In the genomic region with DNA sequence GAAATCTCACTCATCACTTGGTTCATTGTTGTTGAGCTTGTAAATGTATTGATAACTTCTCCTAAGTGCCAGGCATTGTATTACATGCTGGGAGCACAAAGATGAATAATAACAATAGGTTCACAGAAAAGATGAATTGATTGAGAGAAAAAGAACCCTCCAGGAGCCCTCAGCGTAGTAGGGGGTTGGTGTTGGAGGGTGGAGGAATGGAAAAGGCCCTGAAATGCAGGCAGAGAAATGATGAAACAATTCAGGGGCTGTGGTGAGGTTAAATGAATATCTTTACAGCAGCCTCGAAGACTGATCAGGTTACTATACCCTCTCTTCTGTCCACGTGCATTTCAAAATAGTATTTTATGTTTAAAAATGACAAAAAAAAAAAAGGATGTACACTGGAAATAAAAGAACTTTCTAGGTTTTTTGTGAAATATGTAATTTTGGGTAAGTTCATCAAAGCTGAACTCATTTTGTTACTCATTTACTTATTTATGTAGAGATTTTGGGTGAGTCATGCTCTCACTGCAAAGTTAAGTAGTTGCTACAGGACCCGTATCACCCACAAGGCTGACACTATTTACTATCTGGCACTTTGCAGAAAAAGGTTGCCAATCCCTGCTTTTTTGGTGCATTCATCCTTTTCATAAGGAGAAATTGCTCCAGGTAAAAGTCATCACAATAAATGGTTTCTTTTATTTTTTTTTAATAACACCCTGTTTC, we compare ENCODE assay signal across 18 cellular contexts.
DNase-seq lines count a peak whose midpoint lies in the region; ATAC-seq, FAIRE-seq and TF ChIP-seq lines count a peak whose summit lies in the region.
"Had no signal": no experiment of that assay in that cellular context is flagged by ENCODE, and none has a peak within 500 bp of the region (broad histone marks: within the 10 kb centered on the region; RNA-seq: fewer than 3 reads in every experiment).

No MANE protein-coding gene starts in this region.

- POLR2A ChIA-PET in A549 (lab: Yijun Ruan, JAX) = no interaction called here
- POLR2A ChIA-PET in K562 (lab: Yijun Ruan, JAX) = interaction anchor here (0.6 kb wide), 1 partner anchor 8 kb away, joined by 3 read pairs; no protein-coding TSS in a partner anchor

- in situ Hi-C loops in K562 (cut with MboI) = no loop called here

- TF ChIP-seq EP300 in A549 (IDR thresholded peaks at IDR 0.05) (no peak), K562 (IDR thresholded peaks at IDR 0.05; ENCODE audit: low read length) (no peak)

- no peak overlapping the region for H2BK120ac ChIP-seq in mesendoderm (ENCODE audit: low read depth, low read length)

- H3K18ac ChIP-seq in mesendoderm (ENCODE audit: low read length) = no peak overlapping the region

- no peak overlapping the region for H3K23ac ChIP-seq in mesendoderm (ENCODE audit: low read length)

- WGBS in A549 (ENCODE audit: missing lambda C conversion rate) = 40% methylated on average over 4 of the region's 4 CpGs
- WGBS in HUES64 = 73% methylated on average over 2 of the region's 4 CpGs
- 26% methylated on average over 4 of the region's 4 CpGs for WGBS in K562 (ENCODE audit: insufficient coverage, low coverage, missing lambda C conversion rate)
- WGBS in mesendoderm (ENCODE audit: extremely low coverage, insufficient coverage, low lambda C conversion rate) = no CpG with 5 or more reads among the region's 4 CpGs

- no peaks in the 10 kb centered on the region for H3K79me1 ChIP-seq in mesendoderm (ENCODE audit: low read length)

- no peak overlapping the region for H2BK15ac ChIP-seq in mesendoderm (replicated peaks; ENCODE audit: low read depth)

- no peak for TF ChIP-seq POLR2A in A549 (IDR thresholded peaks at IDR 0.05; ENCODE audit: low read length)
- no peak for TF ChIP-seq POLR2A in K562 (conservative IDR thresholded peaks at IDR 0.05)

- H3K9ac ChIP-seq in HUES64 (ENCODE audit: low read depth, low read length) (no peak overlapping the region), K562 (ENCODE audit: insufficient read depth in 1 of 2, low read depth in 2 of 2, low read length in 2 of 2) (no peak overlapping the region), mesendoderm (ENCODE audit: low read length) (no peak overlapping the region)

- no peaks in the 10 kb centered on the region for H3K4me1 ChIP-seq in A549
- peaks cover 25% of the 10 kb centered on the region for H3K4me1 ChIP-seq in HUES64 (ENCODE audit: insufficient read depth, low read length)
- no peaks in the 10 kb centered on the region; a peak in 2 of 5 replicates for H3K4me1 ChIP-seq in K562 (replicated peaks in 1 of 2; ENCODE audit: control insufficient read depth in 2 of 2, insufficient read depth in 2 of 2, low read length in 2 of 2)
- H3K4me1 ChIP-seq in mesendoderm (ENCODE audit: control insufficient read depth, low read depth, low read length) = peaks cover 2% of the 10 kb centered on the region
- H3K4me1 ChIP-seq: HAP-1 had no signal

- H3K4me2 ChIP-seq in A549 = no peak overlapping the region
- no peak overlapping the region for H3K4me2 ChIP-seq in K562 (ENCODE audit: insufficient read depth, low read length)
- H3K4me2 ChIP-seq in mesendoderm (ENCODE audit: low read length) = no peak overlapping the region

- H3K36me3 ChIP-seq in HUES64 (ENCODE audit: insufficient read depth, low read length) (no peaks in the 10 kb centered on the region), K562 (ENCODE audit: control insufficient read depth, insufficient read depth, low read length) (no peaks in the 10 kb centered on the region), mesendoderm (ENCODE audit: control insufficient read depth, insufficient read depth, low read length) (no peaks in the 10 kb centered on the region)
- H3K36me3 ChIP-seq: HAP-1 had no signal

- FAIRE-seq in A549 (lab: Jason Lieb, UNC) (no peak), K562 (lab: Jason Lieb, UNC) (peak; percentile 19)
- FAIRE-seq: A204.1, GM12891 had no signal

- H3K4ac ChIP-seq in mesendoderm (ENCODE audit: low read depth, low read length) = no peak overlapping the region

- H3K27ac ChIP-seq in A549 = no peak overlapping the region
- H3K27ac ChIP-seq in HUES64 (ENCODE audit: low read depth, low read length) = peak overlapping the region; percentile 49
- no peak overlapping the region for H3K27ac ChIP-seq in K562 (ENCODE audit: extremely low read depth, low read depth, low read length)
- H3K27ac ChIP-seq in mesendoderm (ENCODE audit: low read depth, low read length) = no peak overlapping the region
- H3K27ac ChIP-seq: SK-N-MC had no signal

- no peak overlapping the region for H3K56ac ChIP-seq in mesendoderm (ENCODE audit: low read length)

- CTCF ChIA-PET in A549 (lab: Yijun Ruan, JAX) (interaction anchor here (0.6 kb wide), 1 partner anchor 678 kb away, joined by 4 read pairs; no protein-coding TSS in a partner anchor), K562 (lab: Yijun Ruan, JAX; ENCODE audit: low intra/inter-chr PET ratio) (no interaction called here)

- H4K5ac ChIP-seq in mesendoderm (ENCODE audit: low read length) = no peak overlapping the region

- no peak overlapping the region for H2BK5ac ChIP-seq in mesendoderm (ENCODE audit: low read length)

- H4K20me1 ChIP-seq in K562 (replicated peaks; ENCODE audit: control insufficient read depth, insufficient read depth, low read length) = no peaks in the 10 kb centered on the region

- no TSS peak for BruUV-seq in K562 (replicated peaks; lab: Mats Ljungman, UMichigan)

- no peak for TF ChIP-seq CTCF in A549 (IDR thresholded peaks at IDR 0.05)
- no peak for TF ChIP-seq CTCF in K562 (IDR thresholded peaks at IDR 0.05 in 2 of 3, conservative IDR thresholded peaks at IDR 0.05 in 1 of 3; ENCODE audit: insufficient read depth in 2 of 3, low read depth in 1 of 3, low read length in 3 of 3)

- no peaks in the 10 kb centered on the region for H3K9me1 ChIP-seq in K562 (ENCODE audit: control insufficient read depth, insufficient read depth, low read length)

- TF ChIP-seq RAD21 in A549 (conservative IDR thresholded peaks at IDR 0.05 in 1 of 2, IDR thresholded peaks at IDR 0.05 in 1 of 2) = no peak
- TF ChIP-seq RAD21 in K562 (CRISPR knock-in tag; conservative IDR thresholded peaks at IDR 0.05 in 1 of 2, IDR thresholded peaks at IDR 0.05 in 1 of 2) = no peak

- H3K9me3 ChIP-seq in A549 = no peaks in the 10 kb centered on the region
- no peaks in the 10 kb centered on the region for H3K9me3 ChIP-seq in HUES64 (ENCODE audit: insufficient read depth, low read depth, low read length)
- H3K9me3 ChIP-seq in K562 (replicated peaks; ENCODE audit: control insufficient read depth, insufficient read depth, low read depth, low read length) = no peaks in the 10 kb centered on the region

- no peak overlapping the region for H3K4me3 ChIP-seq in A549
- H3K4me3 ChIP-seq in HUES64 (ENCODE audit: low read length) = no peak overlapping the region
- no peak overlapping the region for H3K4me3 ChIP-seq in K562
- no peak overlapping the region for H3K4me3 ChIP-seq in mesendoderm (ENCODE audit: low read length)
- H3K4me3 ChIP-seq: HAP-1, SK-N-MC had no signal

- H3K79me2 ChIP-seq in K562 (ENCODE audit: control insufficient read depth, insufficient read depth, low read length) = no peaks in the 10 kb centered on the region
- no peaks in the 10 kb centered on the region for H3K79me2 ChIP-seq in mesendoderm (ENCODE audit: control insufficient read depth, insufficient read depth, low read length)

- H4K8ac ChIP-seq in mesendoderm (ENCODE audit: low read depth, low read length) = no peak overlapping the region

- intact Hi-C loops in K562 (cut with micrococcal nuclease) = no loop called here

- no peak for DNase-seq in A549 (ENCODE audit: low read depth in 1 of 2, low spot score in 1 of 2)
- no peak for DNase-seq in K562 (ENCODE audit: extremely low read depth in 1 of 4, low spot score in 3 of 4)
- DNase-seq in mesendoderm = peak; percentile 50
- DNase-seq in ureter (ENCODE audit: low spot score) = no peak
- no peak for DNase-seq in NCI-H2171 treated with DMSO at 0.1 percent for 48 hours (lab: John Stamatoyannopoulos, UW)
- DNase-seq: C1 segment of cervical spinal cord, GF-D8, NCI-H1436 treated with DMSO at 0.1 percent for 48 hours, NCI-H2029 treated with DMSO at 0.1 percent for 48 hours, NCI-H748 treated with DMSO at 0.1 percent for 48 hours, Right ventricle myocardium superior had no signal

- H2AFZ ChIP-seq in K562 (ENCODE audit: low read depth, low read length) = peak overlapping the region; percentile 3; the same call in 1 of the 2 replicates

- no peaks in the 10 kb centered on the region for H3K27me3 ChIP-seq in HUES64 (ENCODE audit: insufficient read depth, low read length)
- no peaks in the 10 kb centered on the region for H3K27me3 ChIP-seq in K562 (ENCODE audit: control insufficient read depth in 2 of 2, insufficient read depth in 2 of 2, low read length in 2 of 2)
- H3K27me3 ChIP-seq in mesendoderm (ENCODE audit: insufficient read depth, low read length, poor library complexity) = no peaks in the 10 kb centered on the region

- H2AK5ac ChIP-seq in mesendoderm (ENCODE audit: low read length) = no peak overlapping the region

- ATAC-seq in A549 (no peak), K562 (no peak), GM18519 (IDR thresholded peaks at IDR 0.05; ENCODE audit: low FRiP score, unreplicated experiment) (no peak), GM21447 (IDR thresholded peaks at IDR 0.05; ENCODE audit: unreplicated experiment) (no peak)

TF ChIP-seq in A549, 52 proteins besides CTCF, POLR2A, EP300 and RAD21:
- TF ChIP-seq EHMT2 (IDR thresholded peaks at IDR 0.05; ENCODE audit: low read depth) (no peak), FOSL2 (IDR thresholded peaks at IDR 0.05) (no peak), FOSL2 (CRISPR knock-in tag; IDR thresholded peaks at IDR 0.05) (peak; percentile 17; the same call in 1 of the 2 replicates)
- TF ChIP-seq, protein P1, sequence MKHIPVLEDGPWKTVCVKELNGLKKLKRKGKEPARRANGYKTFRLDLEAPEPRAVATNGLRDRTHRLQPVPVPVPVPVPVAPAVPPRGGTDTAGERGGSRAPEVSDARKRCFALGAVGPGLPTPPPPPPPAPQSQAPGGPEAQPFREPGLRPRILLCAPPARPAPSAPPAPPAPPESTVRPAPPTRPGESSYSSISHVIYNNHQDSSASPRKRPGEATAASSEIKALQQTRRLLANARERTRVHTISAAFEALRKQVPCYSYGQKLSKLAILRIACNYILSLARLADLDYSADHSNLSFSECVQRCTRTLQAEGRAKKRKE (CRISPR knock-in tag; IDR thresholded peaks at IDR 0.05; ENCODE audit: low read depth) = no peak
TF ChIP-seq in A549: peak in this region for 1.

TF ChIP-seq in K562, 482 proteins besides CTCF, POLR2A, EP300 and RAD21 (continues in another document):
- TF ChIP-seq, protein P2, sequence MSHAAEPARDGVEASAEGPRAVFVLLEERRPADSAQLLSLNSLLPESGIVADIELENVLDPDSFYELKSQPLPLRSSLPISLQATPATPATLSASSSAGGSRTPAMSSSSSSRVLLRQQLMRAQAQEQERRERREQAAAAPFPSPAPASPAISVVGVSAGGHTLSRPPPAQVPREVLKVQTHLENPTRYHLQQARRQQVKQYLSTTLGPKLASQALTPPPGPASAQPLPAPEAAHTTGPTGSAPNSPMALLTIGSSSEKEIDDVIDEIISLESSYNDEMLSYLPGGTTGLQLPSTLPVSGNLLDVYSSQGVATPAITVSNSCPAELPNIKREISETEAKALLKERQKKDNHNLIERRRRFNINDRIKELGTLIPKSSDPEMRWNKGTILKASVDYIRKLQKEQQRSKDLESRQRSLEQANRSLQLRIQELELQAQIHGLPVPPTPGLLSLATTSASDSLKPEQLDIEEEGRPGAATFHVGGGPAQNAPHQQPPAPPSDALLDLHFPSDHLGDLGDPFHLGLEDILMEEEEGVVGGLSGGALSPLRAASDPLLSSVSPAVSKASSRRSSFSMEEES (CRISPR knock-in tag; IDR thresholded peaks at IDR 0.05) = no peak
